In genomic region chr16:87492241-87492635, GRCh38 we compare ENCODE assay signal across 8 cellular contexts. TPM values are rescaled to one million over a fixed set of nuclear protein-coding genes. Genes with fewer than 3 reads are reported as not detected.
A peak's percentile ranks its signal among the peaks of the same experiment; 100 is the strongest.
DNase-seq lines count a peak whose midpoint lies in the region; ATAC-seq and TF ChIP-seq lines count a peak whose summit lies in the region.

No MANE protein-coding gene starts in this region.

- H3K9me3 Mint-ChIP-seq in activated naive CD4-positive, alpha-beta T cell treated with anti-CD3 and anti-CD28 coated beads, Interleukin-2, amount 50 U/mL, for 24 hours = no peaks in the 10 kb centered on the region
- H3K9me3 Mint-ChIP-seq in type B pancreatic cell = no peaks in the 10 kb centered on the region

- TF ChIP-seq CTCF in liver (IDR thresholded peaks at IDR 0.05; ENCODE audit: low read depth, low read length, missing input control) (no peak), type B pancreatic cell (conservative IDR thresholded peaks at IDR 0.05) (no peak)

- peak overlapping the region; percentile 95 for H3K4me3 Mint-ChIP-seq in activated naive CD4-positive, alpha-beta T cell treated with anti-CD3 and anti-CD28 coated beads, Interleukin-2, amount 50 U/mL, for 24 hours
- H3K4me3 Mint-ChIP-seq in type B pancreatic cell = peak overlapping the region; percentile 82

- H3K4me1 Mint-ChIP-seq in activated naive CD4-positive, alpha-beta T cell treated with anti-CD3 and anti-CD28 coated beads, Interleukin-2, amount 50 U/mL, for 24 hours = peaks cover 62% of the 10 kb centered on the region
- peaks cover 36% of the 10 kb centered on the region for H3K4me1 Mint-ChIP-seq in type B pancreatic cell (ENCODE audit: unreplicated experiment)

- H3K27me3 ChIP-seq in adipocyte (replicated peaks; ENCODE audit: control insufficient read depth, insufficient read depth, low read length) = no peaks in the 10 kb centered on the region
- H3K27me3 ChIP-seq in liver (ENCODE audit: control insufficient read depth in 4 of 4, insufficient read depth in 4 of 4, low read length in 3 of 4) = no peaks in the 10 kb centered on the region

- H3K9ac ChIP-seq in adipocyte (ENCODE audit: low read length) = peak overlapping the region; percentile 83
- no peak overlapping the region for H3K9ac ChIP-seq in liver (ENCODE audit: low read depth in 1 of 2, low read length in 2 of 2)

- no peaks in the 10 kb centered on the region for H3K27me3 Mint-ChIP-seq in activated naive CD4-positive, alpha-beta T cell treated with anti-CD3 and anti-CD28 coated beads, Interleukin-2, amount 50 U/mL, for 24 hours
- peaks cover 3% of the 10 kb centered on the region for H3K27me3 Mint-ChIP-seq in type B pancreatic cell

- 2% methylated on average over 88 of the region's 88 CpGs for WGBS in liver

- ATAC-seq in HG03108 (IDR thresholded peaks at IDR 0.05; ENCODE audit: unreplicated experiment) (no peak), HG03571 (IDR thresholded peaks at IDR 0.05; ENCODE audit: unreplicated experiment) (no peak)

- peaks cover 1% of the 10 kb centered on the region for H3K36me3 Mint-ChIP-seq in activated naive CD4-positive, alpha-beta T cell treated with anti-CD3 and anti-CD28 coated beads, Interleukin-2, amount 50 U/mL, for 24 hours
- no peaks in the 10 kb centered on the region for H3K36me3 Mint-ChIP-seq in type B pancreatic cell

- peak overlapping the region; percentile 87 for H3K4me3 ChIP-seq in adipocyte (ENCODE audit: low read length)
- peak overlapping the region in 2 of 3 donors; percentile 75 to 94 for H3K4me3 ChIP-seq in liver (ENCODE audit: low read depth in 1 of 3, low read length in 3 of 3)

- DNase-seq in activated naive CD4-positive, alpha-beta T cell treated with Interleukin-2 at 50 U/mL for 16 hours = no peak
- DNase-seq in adipocyte (ENCODE audit: low read depth) (no peak), type B pancreatic cell (ENCODE audit: extremely low spot score, unreplicated experiment) (no peak), inferior parietal cortex (ENCODE audit: extremely low spot score) (no peak)

- no peak for TF ChIP-seq RAD21 in liver (IDR thresholded peaks at IDR 0.05)

- peak overlapping the region; percentile 69 to 76 for H3K27ac ChIP-seq in liver (ENCODE audit: low read depth in 1 of 2, low read length in 2 of 2)

- peaks cover 39% of the 10 kb centered on the region for H3K4me1 ChIP-seq in adipocyte (ENCODE audit: control insufficient read depth, insufficient read depth, low read length)
- H3K4me1 ChIP-seq in liver (ENCODE audit: control insufficient read depth in 4 of 4, insufficient read depth in 4 of 4, low read length in 3 of 4) = peaks cover 8 to 67% (median 45%) of the 10 kb centered on the region in 4 donors

- H3K36me3 ChIP-seq in adipocyte (ENCODE audit: control insufficient read depth, insufficient read depth, low read length, severe bottlenecking) = no peaks in the 10 kb centered on the region
- H3K36me3 ChIP-seq in liver (ENCODE audit: control insufficient read depth in 4 of 4, insufficient read depth in 3 of 4, low read depth in 1 of 4, low read length in 3 of 4) = peaks cover 0 to 3% (median 0%) of the 10 kb centered on the region in 4 donors

- H3K27ac Mint-ChIP-seq in activated naive CD4-positive, alpha-beta T cell treated with anti-CD3 and anti-CD28 coated beads, Interleukin-2, amount 50 U/mL, for 24 hours = no peak overlapping the region
- H3K27ac Mint-ChIP-seq in type B pancreatic cell = no peak overlapping the region

- no peaks in the 10 kb centered on the region for H3K9me3 ChIP-seq in adipocyte (ENCODE audit: control insufficient read depth, low read length)
- H3K9me3 ChIP-seq in liver (ENCODE audit: control insufficient read depth in 4 of 4, low read length in 3 of 4) = no peaks in the 10 kb centered on the region

TF ChIP-seq in liver, 16 proteins besides CTCF, POLR2A, EP300 and RAD21:
- TF ChIP-seq SP1 (IDR thresholded peaks at IDR 0.05) (no peak), FOXA1 (IDR thresholded peaks at IDR 0.05) (no peak), NR2F2 (IDR thresholded peaks at IDR 0.05) (no peak), FOXA2 (IDR thresholded peaks at IDR 0.05) (no peak), YY1 (IDR thresholded peaks at IDR 0.05) (no peak), RXRA (IDR thresholded peaks at IDR 0.05) (no peak), GABPA (IDR thresholded peaks at IDR 0.05 in 1 of 2, conservative IDR thresholded peaks at IDR 0.05 in 1 of 2) (no peak), EGR1 (IDR thresholded peaks at IDR 0.05; ENCODE audit: low read depth in 2 of 2) (no peak)
- TF ChIP-seq, protein P1, sequence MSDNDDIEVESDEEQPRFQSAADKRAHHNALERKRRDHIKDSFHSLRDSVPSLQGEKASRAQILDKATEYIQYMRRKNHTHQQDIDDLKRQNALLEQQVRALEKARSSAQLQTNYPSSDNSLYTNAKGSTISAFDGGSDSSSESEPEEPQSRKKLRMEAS (IDR thresholded peaks at IDR 0.05) = no peak

RNA-seq across cellular contexts. Expression of gene ZCCHC14, which starts 0.6 kb away (rescaled TPM):
- total RNA-seq in liver = 10 to 100 TPM in 1 of 2 donors, 1 to 10 TPM in 1; 7.1 to 21.7 TPM
- polyA plus RNA-seq in liver = 1 to 10 TPM; 6.3 to 8.9 TPM
- total RNA-seq in type B pancreatic cell (ENCODE audit: low replicate concordance) = 23.5 and 32.3 TPM in 2 replicates
